8 cellular contexts compared by ENCODE assay signal in genomic region chr12:103799504-103800251, GRCh38. TPM values are rescaled to one million over a fixed set of nuclear protein-coding genes. Genes with fewer than 3 reads are reported as not detected.
DNase-seq lines count a peak whose midpoint lies in the region; ATAC-seq and TF ChIP-seq lines count a peak whose summit lies in the region.

No MANE protein-coding gene starts in this region.

- H3K4me1 Mint-ChIP-seq in H9, result peaks cover 5 to 24% of the 10 kb centered on the region in 2 experiments

- ATAC-seq in HG03457 (IDR thresholded peaks at IDR 0.05; ENCODE audit: unreplicated experiment), result no peak
- ATAC-seq in GM18868 (IDR thresholded peaks at IDR 0.05; ENCODE audit: unreplicated experiment), result no peak

- H2AFZ ChIP-seq in H9 (ENCODE audit: low read length) (no peak overlapping the region), trophoblast cell (ENCODE audit: insufficient read depth, low read length, poor library complexity) (no peak overlapping the region)

- no peak overlapping the region for H3K4me3 Mint-ChIP-seq in H9

- H3K79me2 ChIP-seq in H9 (ENCODE audit: insufficient read depth, low read length) (no peaks in the 10 kb centered on the region), trophoblast cell (ENCODE audit: control insufficient read depth, insufficient read depth, low read length, poor library complexity) (no peaks in the 10 kb centered on the region)

- H3K79me1 ChIP-seq in H9 (ENCODE audit: insufficient read depth, low read depth, low read length, poor library complexity, severe bottlenecking) (no peaks in the 10 kb centered on the region), trophoblast cell (ENCODE audit: low read length) (peaks cover 7% of the 10 kb centered on the region)

- no peak overlapping the region for H3T11ph ChIP-seq in H9 (ENCODE audit: low read length)

- H3K27ac ChIP-seq in H9 (ENCODE audit: insufficient read length, low read depth, low read length) (no peak overlapping the region), trophoblast cell (ENCODE audit: low read depth, low read length) (no peak overlapping the region)

- no peak overlapping the region for H2AK5ac ChIP-seq in H9 (ENCODE audit: insufficient read length, low read length)
- no peak overlapping the region for H2AK5ac ChIP-seq in trophoblast cell (ENCODE audit: low read length)

- H3K27me3 ChIP-seq in H9 (ENCODE audit: insufficient read depth, low read length), result no peaks in the 10 kb centered on the region
- H3K27me3 ChIP-seq in trophoblast cell (ENCODE audit: insufficient read depth, low read length), result no peaks in the 10 kb centered on the region

- intact Hi-C loops in head of caudate nucleus (cut with DNase I), result no loop called here

- H3K4ac ChIP-seq in H9 (ENCODE audit: low read depth, low read length) (no peak overlapping the region), trophoblast cell (ENCODE audit: low read depth, low read length) (no peak overlapping the region)

- H2BK20ac ChIP-seq in H9 (ENCODE audit: low read depth, low read length, poor library complexity, severe bottlenecking), result no peak overlapping the region

- H3K23ac ChIP-seq in H9 (ENCODE audit: insufficient read length, low read depth, low read length) (no peak overlapping the region), trophoblast cell (ENCODE audit: low read length) (no peak overlapping the region)

- no peak overlapping the region for H4K5ac ChIP-seq in H9 (ENCODE audit: insufficient read length, low read depth, low read length)

- H3K4me2 ChIP-seq in H9 (ENCODE audit: insufficient read depth, insufficient read length, low read length) (no peak overlapping the region), trophoblast cell (ENCODE audit: low read length) (no peak overlapping the region)

- H3K23me2 ChIP-seq in H9 (ENCODE audit: insufficient read length, low read depth, low read length, poor library complexity, severe bottlenecking), result no peaks in the 10 kb centered on the region

- peaks cover 20 to 40% (median 27%) of the 10 kb centered on the region in 3 experiments; a peak in 6 of 7 replicates for H3K36me3 Mint-ChIP-seq in H9 (ENCODE audit: insufficient read depth in 1 of 3, low read depth in 3 of 3)

- H4K20me1 ChIP-seq in H9 (ENCODE audit: control insufficient read depth, insufficient read depth, insufficient read length), result no peaks in the 10 kb centered on the region

- H4K8ac ChIP-seq in H9 (replicated peaks; ENCODE audit: insufficient read length, low read depth, low read length) (no peak overlapping the region), trophoblast cell (ENCODE audit: low read depth, low read length) (no peak overlapping the region)

- H3K36me3 ChIP-seq in trophoblast cell (ENCODE audit: control insufficient read depth in 1 of 2, insufficient read depth in 2 of 2, low read length in 2 of 2), result peaks cover 1 to 3% of the 10 kb centered on the region in 2 experiments

- WGBS in H9 (ENCODE audit: extremely low coverage, insufficient read length, low lambda C conversion rate), result no CpG with 5 or more reads among the region's 10 CpGs
- 100% methylated on average over 2 of the region's 10 CpGs for WGBS in trophoblast cell (ENCODE audit: extremely low coverage, insufficient coverage, insufficient read length)

- H2BK15ac ChIP-seq in H9 (ENCODE audit: low read depth, low read length), result no peak overlapping the region

- DNase-seq in H9 (no peak), NCI-H774 (lab: John Stamatoyannopoulos, UW) (peak; percentile 91), epithelial cell of proximal tubule (ENCODE audit: low read depth) (peak; percentile 82), trophoblast cell (peak; percentile 43 to 84), head of caudate nucleus (no peak)
- no peak for DNase-seq in activated CD4-positive, CD25-positive, alpha-beta regulatory T cell (lab: John Stamatoyannopoulos, UW)

- no peaks in the 10 kb centered on the region for H3K4me1 ChIP-seq in H9 (ENCODE audit: insufficient read depth, low read length)
- H3K4me1 ChIP-seq in trophoblast cell (ENCODE audit: control insufficient read depth in 1 of 2, insufficient read depth in 2 of 2, low read length in 2 of 2), result peaks cover 9 to 18% of the 10 kb centered on the region in 2 experiments

- no peak overlapping the region for H4K12ac ChIP-seq in trophoblast cell (ENCODE audit: low read depth, low read length)

- H2BK12ac ChIP-seq in H9 (ENCODE audit: insufficient read length, low read depth, low read length) (no peak overlapping the region), trophoblast cell (ENCODE audit: low read length) (no peak overlapping the region)

- H3K27me3 Mint-ChIP-seq in H9 (ENCODE audit: low read depth), result no peaks in the 10 kb centered on the region

- H2BK5ac ChIP-seq in H9 (ENCODE audit: insufficient read length, low read length) (no peak overlapping the region), trophoblast cell (ENCODE audit: low read depth, low read length, poor library complexity) (no peak overlapping the region)

- no peaks in the 10 kb centered on the region for H3K9me3 Mint-ChIP-seq in H9

- TF ChIP-seq CTCF in H9 (conservative IDR thresholded peaks at IDR 0.05) (no peak), epithelial cell of proximal tubule (conservative IDR thresholded peaks at IDR 0.05; ENCODE audit: low read depth, low read length) (no peak)

- H3K56ac ChIP-seq in H9 (ENCODE audit: insufficient read length, low read depth, low read length), result no peak overlapping the region

- H3K9me3 ChIP-seq in H9 (ENCODE audit: control insufficient read depth, low read depth, low read length) (no peaks in the 10 kb centered on the region), trophoblast cell (ENCODE audit: insufficient read depth, low read depth, low read length) (no peaks in the 10 kb centered on the region)

- H4K91ac ChIP-seq in H9 (ENCODE audit: insufficient read length, low read depth, low read length) (no peak overlapping the region), trophoblast cell (ENCODE audit: low read depth, low read length) (peak overlapping the region; percentile 28)

- H2BK120ac ChIP-seq in H9 (ENCODE audit: low read depth, low read length, poor library complexity, severe bottlenecking), result no peak overlapping the region
- H2BK120ac ChIP-seq in trophoblast cell (ENCODE audit: insufficient read depth, low read length, poor library complexity), result no peak overlapping the region

- H3K27ac Mint-ChIP-seq in H9, result peak overlapping the region in 2 of 3 experiments; percentile 46 to 68; a peak in 2 of 7 replicates

- H3K14ac ChIP-seq in H9 (ENCODE audit: insufficient read depth, low read length) (no peak overlapping the region), trophoblast cell (ENCODE audit: low read length) (no peak overlapping the region)

- no peak overlapping the region for H3K4me3 ChIP-seq in epithelial cell of proximal tubule (ENCODE audit: low read depth, low read length)
- H3K4me3 ChIP-seq in trophoblast cell (ENCODE audit: low read depth, low read length), result no peak overlapping the region

- H3K9ac ChIP-seq in H9 (ENCODE audit: extremely low read depth, insufficient read length, low read length) (no peak overlapping the region), trophoblast cell (ENCODE audit: low read length) (no peak overlapping the region)

- no peak overlapping the region for H3K18ac ChIP-seq in H9 (ENCODE audit: insufficient read length, low read depth, low read length)
- H3K18ac ChIP-seq in trophoblast cell (ENCODE audit: low read length), result no peak overlapping the region

RNA-seq across cellular contexts. Expression of gene NT5DC3, which starts 41.4 kb away (rescaled TPM):
- total RNA-seq in H9 (2021), result 13.3 and 13.6 TPM in 2 replicates
- 7.5 and 10.3 TPM in 2 replicates for total RNA-seq in epithelial cell of proximal tubule
- 5.9 and 6.1 TPM in 2 replicates for polyA plus RNA-seq in trophoblast cell (2013)

Comparison
In these comparisons a context has a peak if more than half of its experiments do, and no peak if none do; other contexts are left out.
1. DNase-seq: peak in NCI-H774 (single experiment), epithelial cell of proximal tubule (single experiment) and trophoblast cell (2 of 2); none in H9 (single experiment), activated CD4-positive, CD25-positive, alpha-beta regulatory T cell (0 of 4) and head of caudate nucleus (0 of 42).